8 cellular contexts compared by ENCODE assay signal in the genomic region with DNA sequence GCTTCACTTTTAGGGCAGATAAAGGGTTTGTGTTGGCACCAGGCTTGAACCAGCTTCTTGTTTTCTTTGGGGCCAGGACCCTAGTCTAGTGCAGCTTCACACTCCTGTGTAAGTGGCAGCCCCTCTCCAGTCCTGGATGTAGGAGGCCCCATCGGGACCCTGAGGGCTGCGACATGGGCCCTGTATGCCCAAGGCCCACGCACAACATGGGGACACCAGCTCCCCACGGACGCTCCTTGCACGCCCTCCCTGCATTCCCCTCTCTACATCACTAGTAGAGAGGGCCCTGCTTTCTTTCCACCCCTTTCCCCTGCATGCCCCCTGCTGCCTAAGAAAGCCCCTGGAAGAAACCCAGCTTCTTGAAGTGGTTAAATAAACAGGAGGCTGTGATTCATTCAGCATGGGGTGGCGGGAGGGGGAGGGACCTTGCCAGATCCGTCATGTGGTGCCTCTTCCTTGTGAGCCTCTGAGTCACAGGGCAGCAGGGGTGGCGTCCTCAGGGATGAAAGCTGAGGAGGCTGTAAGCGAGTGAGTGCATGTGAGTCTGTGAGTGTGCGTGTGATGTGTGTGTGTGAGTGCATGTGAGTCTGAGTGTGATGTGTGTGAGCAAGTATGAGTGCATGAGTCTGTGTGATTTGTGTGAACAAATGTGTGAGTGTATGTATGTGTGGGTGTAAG. TPM values are rescaled to one million over a fixed set of nuclear protein-coding genes. Genes with fewer than 3 reads are reported as not detected.
DNase-seq lines count a peak whose midpoint lies in the region; ATAC-seq, FAIRE-seq and TF ChIP-seq lines count a peak whose summit lies in the region.

No MANE protein-coding gene starts in this region.

- H3K4me3 ChIP-seq in RWPE2 (ENCODE audit: severe bottlenecking) (no peak overlapping the region), thoracic aorta (no peak overlapping the region)

- H3K9me3 ChIP-seq in ES-I3 (ENCODE audit: control insufficient read depth, insufficient read depth, low read length) (no peaks in the 10 kb centered on the region), RWPE2 (ENCODE audit: severe bottlenecking) (no peaks in the 10 kb centered on the region), thoracic aorta (no peaks in the 10 kb centered on the region)

- H3K27ac ChIP-seq in RWPE2 (ENCODE audit: poor library complexity, severe bottlenecking), result peak overlapping the region; percentile 50
- peak overlapping the region in 1 of 2 donors; percentile 4 for H3K27ac ChIP-seq in thoracic aorta

- peaks cover 12% of the 10 kb centered on the region for H3K4me1 ChIP-seq in ES-I3 (ENCODE audit: insufficient read depth, low read length)
- peaks cover 13% of the 10 kb centered on the region for H3K4me1 ChIP-seq in RWPE2 (ENCODE audit: insufficient read depth, poor library complexity, severe bottlenecking)
- H3K4me1 ChIP-seq in thoracic aorta (ENCODE audit: control insufficient read depth in 1 of 2, low read depth in 2 of 2), result peaks cover 6 to 15% of the 10 kb centered on the region in 2 donors

- H3K36me3 ChIP-seq in ES-I3 (ENCODE audit: insufficient read depth, low read length) (no peaks in the 10 kb centered on the region), RWPE2 (ENCODE audit: low read depth) (no peaks in the 10 kb centered on the region), thoracic aorta (no peaks in the 10 kb centered on the region)

- DNase-seq in RWPE2 (ENCODE audit: low spot score) (peak; percentile 94), myocyte (ENCODE audit: low read depth) (peak; percentile 97), thoracic aorta (ENCODE audit: low spot score) (peak; percentile 93), DMS114 treated with DMSO at 0.1 percent for 48 hours (lab: John Stamatoyannopoulos, UW; ENCODE audit: unreplicated experiment) (no peak), NCI-H1092 treated with DMSO at 0.1 percent for 48 hours (lab: John Stamatoyannopoulos, UW) (no peak)

- FAIRE-seq in endometrium (lab: Jason Lieb, UNC), result peak; percentile 37

- H3K9ac ChIP-seq in ES-I3 (ENCODE audit: low read depth, low read length), result peak overlapping the region; percentile 16; the same call in 1 of the 2 replicates

- peak; percentile 100 for ATAC-seq in RWPE2 (ENCODE audit: low read depth)
- ATAC-seq in thoracic aorta (ENCODE audit: insufficient number of reproducible peaks, low FRiP score, low read depth), result peak; percentile 82
- no peak for ATAC-seq in HG02938 (IDR thresholded peaks at IDR 0.05; ENCODE audit: unreplicated experiment)

- TF ChIP-seq CTCF in RWPE2 (IDR thresholded peaks at IDR 0.05; ENCODE audit: poor library complexity, severe bottlenecking), result peak; percentile 39
- TF ChIP-seq CTCF in thoracic aorta (IDR thresholded peaks at IDR 0.05), result no peak

- H3K27me3 ChIP-seq in RWPE2 (ENCODE audit: insufficient read depth, poor library complexity, severe bottlenecking) (no peaks in the 10 kb centered on the region), thoracic aorta (replicated peaks; ENCODE audit: insufficient read depth) (no peaks in the 10 kb centered on the region)

RNA-seq across cellular contexts. Expression of gene COPS8, which starts 42.5 kb away (rescaled TPM):
- total RNA-seq in myocyte, result 209 and 245 TPM in 2 replicates
- polyA plus RNA-seq in myocyte (2012), result 104 TPM
- 10 to 100 TPM; 62.8 to 83.7 TPM for total RNA-seq in thoracic aorta

Comparison
In these comparisons a context has a peak if more than half of its experiments do, and no peak if none do; other contexts are left out.
1. DNase-seq: peak in RWPE2 (single experiment), myocyte (single experiment) and thoracic aorta (single experiment); none in DMS114 treated with DMSO at 0.1 percent for 48 hours (single experiment) and NCI-H1092 treated with DMSO at 0.1 percent for 48 hours (single experiment).